8 cellular contexts compared by ENCODE assay signal in the genomic region with DNA sequence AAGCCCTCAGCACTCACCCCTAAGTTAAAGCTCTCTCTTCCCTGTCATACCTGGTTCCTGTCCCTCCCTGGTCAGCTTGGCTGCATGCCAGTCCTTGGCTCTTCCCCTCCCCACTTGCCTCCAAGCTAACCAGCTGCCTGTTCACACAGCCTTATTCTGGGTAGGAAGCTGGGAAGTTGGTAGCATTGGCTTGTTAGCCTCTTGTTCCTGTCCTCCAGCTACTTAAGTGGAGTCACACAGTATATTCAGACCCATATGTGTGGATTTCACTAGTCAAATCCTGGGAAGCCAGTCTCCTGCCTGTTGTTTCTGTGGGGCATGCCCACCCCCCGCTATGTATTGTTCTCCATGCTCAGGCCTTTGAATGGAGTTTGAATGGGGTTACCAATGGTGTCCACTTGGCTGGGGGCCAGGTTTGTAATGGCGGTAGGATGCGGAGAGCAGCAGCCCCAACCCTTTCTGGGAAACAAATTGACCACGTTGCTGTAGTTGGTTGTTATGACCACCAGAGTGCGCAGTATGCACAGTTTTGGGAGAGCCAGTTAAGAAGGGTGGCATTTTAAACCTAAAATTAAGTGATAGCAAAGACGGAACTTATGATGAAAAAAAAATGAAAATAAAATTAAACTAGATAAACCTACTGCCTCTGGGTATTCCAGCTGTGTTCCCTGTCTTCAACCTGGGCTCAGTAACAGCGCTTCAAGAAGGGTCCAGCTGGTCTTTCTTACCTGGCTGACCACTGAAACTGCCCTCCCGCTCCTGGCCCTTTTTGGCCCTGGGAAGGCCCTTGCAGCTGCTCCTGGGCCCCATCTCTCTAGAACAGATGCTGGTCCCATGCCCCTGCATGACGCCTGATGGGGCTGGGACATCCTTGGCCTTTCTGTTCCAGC. TPM values are rescaled to one million over a fixed set of nuclear protein-coding genes. Genes with fewer than 3 reads are reported as not detected.
DNase-seq lines count a peak whose midpoint lies in the region; ATAC-seq, FAIRE-seq and TF ChIP-seq lines count a peak whose summit lies in the region.

No MANE protein-coding gene starts in this region.

- no peaks in the 10 kb centered on the region for H3K27me3 Mint-ChIP-seq in activated naive CD8-positive, alpha-beta T cell treated with anti-CD3 and anti-CD28 coated beads for 36 hours

- no peak overlapping the region for H3K27ac Mint-ChIP-seq in activated naive CD8-positive, alpha-beta T cell treated with anti-CD3 and anti-CD28 coated beads for 36 hours

- H3K27me3 ChIP-seq in heart right ventricle, result no peaks in the 10 kb centered on the region
- no peaks in the 10 kb centered on the region for H3K27me3 ChIP-seq in prostate gland (replicated peaks; ENCODE audit: insufficient read depth)

- no peaks in the 10 kb centered on the region for H3K36me3 ChIP-seq in heart right ventricle
- H3K36me3 ChIP-seq in prostate gland, result no peaks in the 10 kb centered on the region

- H3K9me3 Mint-ChIP-seq in activated naive CD8-positive, alpha-beta T cell treated with anti-CD3 and anti-CD28 coated beads for 36 hours, result no peaks in the 10 kb centered on the region

- TF ChIP-seq CTCF in 22Rv1 (IDR thresholded peaks at IDR 0.05) (peak; percentile 92), heart right ventricle (IDR thresholded peaks at IDR 0.05) (peak; percentile 59 to 90 (median 86)), prostate gland (IDR thresholded peaks at IDR 0.05) (peak; percentile 61 to 79 (median 72))

- ATAC-seq in heart right ventricle (peak; percentile 46 to 76 (median 64)), HG03457 (IDR thresholded peaks at IDR 0.05; ENCODE audit: unreplicated experiment) (no peak)

- H3K4me3 ChIP-seq in heart right ventricle (no peak overlapping the region), prostate gland (no peak overlapping the region)

- no peaks in the 10 kb centered on the region for H3K36me3 Mint-ChIP-seq in activated naive CD8-positive, alpha-beta T cell treated with anti-CD3 and anti-CD28 coated beads for 36 hours

- H3K4me1 ChIP-seq in heart right ventricle (peaks cover 3 to 24% (median 7%) of the 10 kb centered on the region in 9 donors), prostate gland (replicated peaks) (no peaks in the 10 kb centered on the region)

- DNase-seq in GM12892 (ENCODE audit: insufficient read length) (peak; percentile 46), NCI-H1092 treated with DMSO at 0.1 percent for 48 hours (lab: John Stamatoyannopoulos, UW) (peak; percentile 89), SKM-1 treated with dmso at 0.1 percent for 144 hours (lab: John Stamatoyannopoulos, UW; ENCODE audit: unreplicated experiment) (peak; percentile 60), heart right ventricle (peak; percentile 49 to 71), prostate gland (ENCODE audit: low spot score) (peak; percentile 59)
- DNase-seq in activated naive CD8-positive, alpha-beta T cell treated with anti-CD3 and anti-CD28 coated beads for 36 hours, result peak; percentile 71

- H3K27ac ChIP-seq in 22Rv1 (no peak overlapping the region), heart right ventricle (peak overlapping the region in 4 of 10 donors; percentile 2 to 50 (median 36)), prostate gland (no peak overlapping the region)

- H3K9me3 ChIP-seq in heart right ventricle (no peaks in the 10 kb centered on the region), prostate gland (no peaks in the 10 kb centered on the region)

- no peak for TF ChIP-seq POLR2A in GM12892 (IDR thresholded peaks at IDR 0.05; ENCODE audit: low read depth, low read length)
- TF ChIP-seq POLR2A in prostate gland (IDR thresholded peaks at IDR 0.05), result no peak

- H3K4me3 Mint-ChIP-seq in activated naive CD8-positive, alpha-beta T cell treated with anti-CD3 and anti-CD28 coated beads for 36 hours, result no peak overlapping the region

- FAIRE-seq in GM12892 (lab: Jason Lieb, UNC), result peak; percentile 89

- H3K4me1 Mint-ChIP-seq in activated naive CD8-positive, alpha-beta T cell treated with anti-CD3 and anti-CD28 coated beads for 36 hours, result peaks cover 9% of the 10 kb centered on the region

- intact Hi-C loops in heart right ventricle (cut with DNase I) (loop anchor here in 8 of 10 donors (2.0 to 10.0 kb wide), 4 partner anchors 64 to 144 kb away; no protein-coding TSS in a partner anchor), prostate gland (cut with DNase I) (loop anchor here (5.0 kb wide), 1 partner anchor 144 kb away; no protein-coding TSS in a partner anchor)

- 28 to 29% methylated on average over 9 of the region's 9 CpGs for WGBS in heart right ventricle, 2 donors
- 27% methylated on average over 9 of the region's 9 CpGs for WGBS in prostate gland

RNA-seq across cellular contexts. Expression of a gene that starts 10.7 kb away (rescaled TPM):
- polyA plus RNA-seq in GM12892 (2012; ENCODE audit: missing spikeins), result 7,421 TPM
- 1,000 to 10,000 TPM; 4,132 to 4,264 TPM for total RNA-seq in activated naive CD8-positive, alpha-beta T cell treated with anti-CD3 and anti-CD28 coated beads for 36 hours
- total RNA-seq in heart right ventricle (1,000 to 10,000 TPM in 2 of 10 donors, 100 to 1,000 TPM in 8; 803 to 1,301 (median 939) TPM), prostate gland (1,000 to 10,000 TPM in 1 of 2 donors, 100 to 1,000 TPM in 1; 890 to 1,636 TPM)
- polyA plus RNA-seq in heart right ventricle, result 1,000 to 10,000 TPM in 1 of 2 donors, 100 to 1,000 TPM in 1; 698 to 1,945 TPM

RNA-seq across cellular contexts. Expression of a gene that starts 37.2 kb away (rescaled TPM):
- polyA plus RNA-seq in GM12892 (2012; ENCODE audit: missing spikeins), result 2.1 TPM
- total RNA-seq in activated naive CD8-positive, alpha-beta T cell treated with anti-CD3 and anti-CD28 coated beads for 36 hours, result 10 to 100 TPM; 25.6 to 26.3 TPM
- 10 to 100 TPM; 14.4 to 33.9 (median 21.7) TPM for total RNA-seq in heart right ventricle
- 1 to 10 TPM; 8.1 to 8.9 TPM for polyA plus RNA-seq in heart right ventricle
- total RNA-seq in prostate gland, result 10 to 100 TPM; 31.9 to 64.7 TPM

RNA-seq across cellular contexts. Expression of a gene that starts 44.4 kb away (rescaled TPM):
- 0.87 TPM for polyA plus RNA-seq in GM12892 (2012; ENCODE audit: missing spikeins)
- total RNA-seq in activated naive CD8-positive, alpha-beta T cell treated with anti-CD3 and anti-CD28 coated beads for 36 hours, result under 1 TPM; 0.21 to 0.58 TPM
- total RNA-seq in heart right ventricle (under 1 TPM in 8 of 10 donors, not detected in 2; 0.20 to 0.81 (median 0.37) TPM), prostate gland (10 to 100 TPM in 1 of 2 donors, under 1 TPM in 1; 0.46 to 28.4 TPM)
- under 1 TPM; 0.29 to 0.64 TPM for polyA plus RNA-seq in heart right ventricle
